10 cellular contexts compared by ENCODE assay signal in the genomic region with DNA sequence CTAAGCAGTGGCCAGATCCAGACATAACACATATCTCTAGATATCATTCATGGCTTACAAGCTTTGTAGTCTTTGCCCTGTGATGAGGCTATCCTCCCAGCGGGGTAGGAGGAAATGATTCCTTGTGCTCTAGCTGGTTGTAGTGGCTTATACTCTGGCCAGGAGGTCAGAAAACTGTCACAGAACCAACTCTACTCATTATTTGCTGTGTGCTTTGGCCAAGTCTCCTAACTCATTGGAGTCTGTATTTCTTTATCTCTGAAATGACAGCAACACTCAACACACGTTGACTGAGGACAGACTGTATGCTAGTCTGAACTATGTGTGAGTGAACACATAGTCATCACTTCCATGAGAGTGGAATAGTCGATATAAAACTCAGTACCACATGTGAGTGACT.
A peak's percentile ranks its signal among the peaks of the same experiment; 100 is the strongest.
DNase-seq lines count a peak whose midpoint lies in the region; TF ChIP-seq lines count a peak whose summit lies in the region.
"Had no signal": no experiment of that assay in that cellular context is flagged by ENCODE, and none has a peak within 500 bp of the region (broad histone marks: within the 10 kb centered on the region; RNA-seq: fewer than 3 reads in every experiment).

No MANE protein-coding gene starts in this region.

- H3F3A ChIP-seq in neural progenitor cell (ENCODE audit: low read depth) = peaks cover 34% of the 10 kb centered on the region

- no peaks in the 10 kb centered on the region for H3K9me3 ChIP-seq in mesodermal cell (ENCODE audit: control insufficient read depth, low read length)
- no peaks in the 10 kb centered on the region for H3K9me3 ChIP-seq in neural progenitor cell (ENCODE audit: low read depth)
- H3K9me3 ChIP-seq: BLaER1 treated with 17β-estradiol and CSF1 and Interleukin-3, amounts not matched to agents 10 nM and 100 nM had no signal

- H3K4me2 ChIP-seq in neural progenitor cell = no peak overlapping the region
- H3K4me2 ChIP-seq: BLaER1 treated with 17β-estradiol and CSF1 and Interleukin-3, amounts not matched to agents 10 nM and 100 nM had no signal

- H3K36me3 ChIP-seq in mesodermal cell (ENCODE audit: control insufficient read depth, insufficient read depth, low read length) = no peaks in the 10 kb centered on the region
- no peaks in the 10 kb centered on the region for H3K36me3 ChIP-seq in neural progenitor cell
- H3K36me3 ChIP-seq: BLaER1 treated with 17β-estradiol and CSF1 and Interleukin-3, amounts not matched to agents 10 nM and 100 nM had no signal

- no peak overlapping the region for H2AFZ ChIP-seq in neural progenitor cell (replicated peaks)

- H3K4me3 ChIP-seq in fibroblast of pulmonary artery (replicated peaks; ENCODE audit: low read depth, low read length) (no peak overlapping the region), mesodermal cell (ENCODE audit: extremely low read depth, insufficient read depth, low read length, poor library complexity, severe bottlenecking) (no peak overlapping the region), neural progenitor cell (no peak overlapping the region)
- H3K4me3 ChIP-seq: BLaER1 treated with 17β-estradiol and CSF1 and Interleukin-3, amounts not matched to agents 10 nM and 100 nM had no signal

- H3K27me3 Mint-ChIP-seq in neural progenitor cell (ENCODE audit: insufficient read depth, low read depth) = peaks cover 3% of the 10 kb centered on the region

- DNase-seq in AG20443 (ENCODE audit: low spot score) = peak; percentile 61
- peak; percentile 59 for DNase-seq in M059J (ENCODE audit: low read depth)
- DNase-seq in fibroblast of pulmonary artery (ENCODE audit: low read depth) = peak; percentile 74
- no peak for DNase-seq in COR-L47 (lab: John Stamatoyannopoulos, UW)
- DNase-seq in activated naive CD4-positive, alpha-beta T cell treated with anti-CD3 and anti-CD28 coated beads, Interleukin-2, amount 50 U/mL, for 16 hours = no peak
- DNase-seq in iPS-NIHi7 (ENCODE audit: extremely low spot score) = no peak
- no peak for DNase-seq in neural progenitor cell (ENCODE audit: low spot score)

- peaks cover 29% of the 10 kb centered on the region for H3K4me1 Mint-ChIP-seq in neural progenitor cell

- WGBS in mesodermal cell (ENCODE audit: insufficient coverage in 2 of 2), 2 experiments = no CpG with 5 or more reads among the region's 3 CpGs

- no peaks in the 10 kb centered on the region for H3K36me3 Mint-ChIP-seq in neural progenitor cell

- H3K9ac ChIP-seq in neural progenitor cell = no peak overlapping the region
- H3K9ac ChIP-seq: BLaER1 treated with 17β-estradiol and CSF1 and Interleukin-3, amounts not matched to agents 10 nM and 100 nM had no signal

- no peaks in the 10 kb centered on the region for H3K79me2 ChIP-seq in neural progenitor cell (ENCODE audit: low read depth)

- no peaks in the 10 kb centered on the region for H3K27me3 ChIP-seq in neural progenitor cell
- H3K27me3 ChIP-seq: BLaER1 treated with 17β-estradiol and CSF1 and Interleukin-3, amounts not matched to agents 10 nM and 100 nM had no signal

- TF ChIP-seq CTCF in fibroblast of pulmonary artery (IDR thresholded peaks at IDR 0.05; ENCODE audit: low read length, missing control alignments) (no peak), neural progenitor cell (IDR thresholded peaks at IDR 0.05) (no peak)

- no peak overlapping the region for H3K27ac Mint-ChIP-seq in neural progenitor cell
- H3K27ac Mint-ChIP-seq: T-helper 2 cell treated with Interferon-gamma antibody and Interleukin-4, amounts not matched to agents 5 μg/mL and 100 μg/mL, for 36 hours had no signal

- H3K27ac ChIP-seq in mesodermal cell (ENCODE audit: low read depth, low read length, severe bottlenecking) (peak overlapping the region; percentile 33), neural progenitor cell (no peak overlapping the region)
- H3K27ac ChIP-seq: BLaER1 treated with 17β-estradiol and CSF1 and Interleukin-3, amounts not matched to agents 10 nM and 100 nM had no signal

- H3K4me1 ChIP-seq in mesodermal cell (ENCODE audit: control insufficient read depth, insufficient read depth, low read length, poor library complexity, severe bottlenecking) (peaks cover 21% of the 10 kb centered on the region), neural progenitor cell (peaks cover 36% of the 10 kb centered on the region)
- H3K4me1 ChIP-seq: BLaER1 treated with 17β-estradiol and CSF1 and Interleukin-3, amounts not matched to agents 10 nM and 100 nM had no signal

- H3K9me3 Mint-ChIP-seq in neural progenitor cell = peaks cover 7% of the 10 kb centered on the region
- H3K9me3 Mint-ChIP-seq: T-helper 2 cell treated with Interferon-gamma antibody and Interleukin-4, amounts not matched to agents 5 μg/mL and 100 μg/mL, for 36 hours had no signal

- no peaks in the 10 kb centered on the region for H4K20me1 ChIP-seq in neural progenitor cell (ENCODE audit: low read depth)
- H4K20me1 ChIP-seq: BLaER1 treated with 17β-estradiol and CSF1 and Interleukin-3, amounts not matched to agents 10 nM and 100 nM had no signal

- H3K4me3 Mint-ChIP-seq in neural progenitor cell = no peak overlapping the region
- H3K4me3 Mint-ChIP-seq: T-helper 2 cell treated with Interferon-gamma antibody and Interleukin-4, amounts not matched to agents 5 μg/mL and 100 μg/mL, for 36 hours had no signal

Comparison
In these comparisons a context has a peak if more than half of its experiments do, and no peak if none do; other contexts are left out.
1. DNase-seq: peak in AG20443 (single experiment), M059J (single experiment) and fibroblast of pulmonary artery (single experiment); none in COR-L47 (single experiment), activated naive CD4-positive, alpha-beta T cell treated with anti-CD3 and anti-CD28 coated beads, Interleukin-2, amount 50 U/mL, for 16 hours (single experiment), iPS-NIHi7 (single experiment) and neural progenitor cell (single experiment).